In the genomic region with DNA sequence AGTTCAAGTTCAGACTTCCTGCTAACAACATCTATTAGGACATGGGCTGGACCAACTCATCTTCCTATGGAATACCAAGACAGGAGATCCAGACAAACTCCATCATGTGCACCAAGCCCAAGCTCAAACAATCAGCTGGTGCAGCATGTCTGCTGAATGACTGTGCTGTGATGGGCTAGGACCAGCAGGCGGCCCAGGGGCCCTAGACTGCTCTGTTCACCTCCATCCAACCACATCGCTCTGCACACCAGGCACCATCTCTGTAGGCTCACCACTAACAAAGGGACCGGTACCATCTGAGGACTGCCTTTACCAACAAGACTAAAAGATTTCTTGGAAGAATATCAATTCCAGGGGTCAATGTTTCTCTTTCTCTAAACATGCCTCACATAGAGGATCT, we compare ENCODE assay signal across 17 cellular contexts. TPM values are rescaled to one million over a fixed set of nuclear protein-coding genes. Genes with fewer than 3 reads are reported as not detected.
DNase-seq lines count a peak whose midpoint lies in the region; ATAC-seq, FAIRE-seq and TF ChIP-seq lines count a peak whose summit lies in the region.
"Had no signal": no experiment of that assay in that cellular context is flagged by ENCODE, and none has a peak within 500 bp of the region (broad histone marks: within the 10 kb centered on the region; RNA-seq: fewer than 3 reads in every experiment).

No MANE protein-coding gene starts in this region.

- H3K9ac ChIP-seq in Loucy (ENCODE audit: low read depth, low read length, poor library complexity, severe bottlenecking) (no peak overlapping the region), K562 (ENCODE audit: insufficient read depth in 1 of 2, low read depth in 2 of 2, low read length in 2 of 2) (no peak overlapping the region), stomach smooth muscle (ENCODE audit: low read length in 2 of 2) (no peak overlapping the region)

- H3K79me2 ChIP-seq in Loucy (ENCODE audit: insufficient read depth, low read length) (peaks cover 100% of the 10 kb centered on the region), K562 (ENCODE audit: control insufficient read depth, insufficient read depth, low read length) (peaks cover 83% of the 10 kb centered on the region)

- H3K27me3 Mint-ChIP-seq in activated T-cell treated with anti-CD3 and anti-CD28 coated beads, Interleukin-2, amount 50 U/mL, for 24 hours, result no peaks in the 10 kb centered on the region
- H3K27me3 Mint-ChIP-seq in activated T-cell treated with anti-CD3 and anti-CD28 coated beads, Interleukin-2, amount 50 U/mL, for 72 hours (ENCODE audit: low read depth), result no peaks in the 10 kb centered on the region

- CTCF ChIA-PET in K562 (lab: Yijun Ruan, JAX; ENCODE audit: low intra/inter-chr PET ratio), result no interaction called here

- no peaks in the 10 kb centered on the region for H3K9me2 ChIP-seq in Loucy (replicated peaks; ENCODE audit: low read depth, low read length)

- peaks cover 75% of the 10 kb centered on the region for H3K4me1 Mint-ChIP-seq in activated T-cell treated with anti-CD3 and anti-CD28 coated beads, Interleukin-2, amount 50 U/mL, for 24 hours (ENCODE audit: low read depth)
- peaks cover 70% of the 10 kb centered on the region for H3K4me1 Mint-ChIP-seq in activated T-cell treated with anti-CD3 and anti-CD28 coated beads, Interleukin-2, amount 50 U/mL, for 72 hours (ENCODE audit: low read depth)

- peaks cover 45% of the 10 kb centered on the region for H3K4me1 ChIP-seq in Loucy (ENCODE audit: insufficient read depth, low read length, poor library complexity, severe bottlenecking)
- H3K4me1 ChIP-seq in K562 (replicated peaks in 1 of 2; ENCODE audit: control insufficient read depth in 2 of 2, insufficient read depth in 2 of 2, low read length in 2 of 2), result peaks cover 0 to 14% of the 10 kb centered on the region in 2 experiments; a peak in 2 of 5 replicates
- H3K4me1 ChIP-seq in stomach smooth muscle (ENCODE audit: control insufficient read depth, insufficient read depth, low read length), result peaks cover 67% of the 10 kb centered on the region

- no peak for TF ChIP-seq RAD21 in K562 (CRISPR knock-in tag; conservative IDR thresholded peaks at IDR 0.05 in 1 of 2, IDR thresholded peaks at IDR 0.05 in 1 of 2)

- POLR2A ChIA-PET in K562 (lab: Yijun Ruan, JAX), result interaction anchor here (0.6 to 2.5 kb wide), 3 partner anchors 9 to 19 kb away, joined by 3 to 10 read pairs (median 3); no protein-coding TSS in a partner anchor

- H3K9me1 ChIP-seq in K562 (ENCODE audit: control insufficient read depth, insufficient read depth, low read length), result peaks cover 4% of the 10 kb centered on the region

- intact Hi-C loops in K562 (cut with micrococcal nuclease), result no loop called here

- DNase-seq in activated T-cell treated with anti-CD3 and anti-CD28 coated beads, Interleukin-2, amount 50 U/mL, for 24 hours, result no peak
- DNase-seq in activated T-cell treated with anti-CD3 and anti-CD28 coated beads, Interleukin-2, amount 50 U/mL, for 72 hours, result no peak
- DNase-seq in K562 (ENCODE audit: extremely low read depth in 1 of 4, low spot score in 3 of 4) (no peak), RKO (ENCODE audit: low spot score) (no peak), NCI-H146 (lab: John Stamatoyannopoulos, UW) (no peak)
- DNase-seq in activated CD8-positive, alpha-beta memory T cell treated with anti-CD3 and anti-CD28 coated beads, Interleukin-2, amount 50 U/mL, for 4 hours, result no peak
- DNase-seq: DND-41, Karpas-422, NCI-H1105 treated with DMSO at 0.1 percent for 48 hours, NCI-H187 treated with DMSO at 0.1 percent for 48 hours, NCI-H2171 treated with DMSO at 0.1 percent for 48 hours, NCI-H510A, Peyer's patch, SHP77 treated with DMSO at 0.1 percent for 48 hours had no signal

- no TSS peak for BruUV-seq in K562 (replicated peaks; lab: Mats Ljungman, UMichigan)

- no peak for FAIRE-seq in K562 (lab: Jason Lieb, UNC)

- H3K9me3 ChIP-seq in Loucy (ENCODE audit: insufficient read depth, low read depth, low read length), result no peaks in the 10 kb centered on the region
- H3K9me3 ChIP-seq in K562 (replicated peaks; ENCODE audit: control insufficient read depth, insufficient read depth, low read depth, low read length), result no peaks in the 10 kb centered on the region
- no peaks in the 10 kb centered on the region for H3K9me3 ChIP-seq in stomach smooth muscle (ENCODE audit: control insufficient read depth in 2 of 2, low read length in 2 of 2)
- H3K9me3 ChIP-seq: Peyer's patch had no signal

- H3K36me3 ChIP-seq in Loucy (ENCODE audit: insufficient read depth, low read length), result peaks cover 74% of the 10 kb centered on the region
- peaks cover 50% of the 10 kb centered on the region; the same call in 2 of the 3 replicates for H3K36me3 ChIP-seq in K562 (ENCODE audit: control insufficient read depth, insufficient read depth, low read length)
- peaks cover 16 to 24% of the 10 kb centered on the region in 2 donors for H3K36me3 ChIP-seq in stomach smooth muscle (ENCODE audit: control insufficient read depth in 2 of 2, insufficient read depth in 2 of 2, low read length in 2 of 2)

- H3K27me3 ChIP-seq in Loucy (ENCODE audit: insufficient read depth, low read length, poor library complexity, severe bottlenecking) (no peaks in the 10 kb centered on the region), K562 (ENCODE audit: control insufficient read depth in 2 of 2, insufficient read depth in 2 of 2, low read length in 2 of 2) (no peaks in the 10 kb centered on the region), stomach smooth muscle (ENCODE audit: control insufficient read depth in 1 of 2, insufficient read depth in 2 of 2, low read length in 2 of 2) (no peaks in the 10 kb centered on the region)
- H3K27me3 ChIP-seq: Peyer's patch had no signal

- no peak for TF ChIP-seq EP300 in K562 (IDR thresholded peaks at IDR 0.05; ENCODE audit: low read length)

- H4K20me1 ChIP-seq in Loucy (ENCODE audit: insufficient read depth, low read length, poor library complexity, severe bottlenecking) (peaks cover 96% of the 10 kb centered on the region), K562 (replicated peaks; ENCODE audit: control insufficient read depth, insufficient read depth, low read length) (peaks cover 4% of the 10 kb centered on the region; the same call in 1 of the 2 replicates)

- H3K36me3 Mint-ChIP-seq in activated T-cell treated with anti-CD3 and anti-CD28 coated beads, Interleukin-2, amount 50 U/mL, for 24 hours (ENCODE audit: low read depth), result peaks cover 88% of the 10 kb centered on the region
- H3K36me3 Mint-ChIP-seq in activated T-cell treated with anti-CD3 and anti-CD28 coated beads, Interleukin-2, amount 50 U/mL, for 72 hours (ENCODE audit: insufficient read depth in 2 of 2), result peaks cover 8 to 19% of the 10 kb centered on the region in 2 donors

- no peak overlapping the region for H3K27ac ChIP-seq in K562 (ENCODE audit: extremely low read depth, low read depth, low read length)
- no peak overlapping the region for H3K27ac ChIP-seq in stomach smooth muscle (ENCODE audit: low read length)
- H3K27ac ChIP-seq: C4-2B, Peyer's patch had no signal

- ATAC-seq in activated T-cell treated with anti-CD3 and anti-CD28 coated beads, Interleukin-2, amount 50 U/mL, for 72 hours (replicated peaks in 1 of 2), result no peak
- peak; percentile 46; the same call in 1 of the 3 replicates for ATAC-seq in K562

- H2AFZ ChIP-seq in Loucy (ENCODE audit: low read length), result no peak overlapping the region
- H2AFZ ChIP-seq in K562 (ENCODE audit: low read depth, low read length), result no peak overlapping the region

- H3K4me2 ChIP-seq in Loucy (ENCODE audit: low read depth, low read length, poor library complexity, severe bottlenecking), result peak overlapping the region; percentile 39
- no peak overlapping the region for H3K4me2 ChIP-seq in K562 (ENCODE audit: insufficient read depth, low read length)

- H3K9me3 Mint-ChIP-seq in activated T-cell treated with anti-CD3 and anti-CD28 coated beads, Interleukin-2, amount 50 U/mL, for 24 hours, result no peaks in the 10 kb centered on the region
- no peaks in the 10 kb centered on the region for H3K9me3 Mint-ChIP-seq in activated T-cell treated with anti-CD3 and anti-CD28 coated beads, Interleukin-2, amount 50 U/mL, for 72 hours

- H3F3A ChIP-seq in Loucy (ENCODE audit: low read depth), result no peaks in the 10 kb centered on the region

- no peak for TF ChIP-seq POLR2A in K562 (conservative IDR thresholded peaks at IDR 0.05)

- no peak overlapping the region for H3K4me3 ChIP-seq in Loucy (ENCODE audit: low read length, poor library complexity, severe bottlenecking)
- no peak overlapping the region for H3K4me3 ChIP-seq in K562
- H3K4me3 ChIP-seq in stomach smooth muscle (ENCODE audit: low read length in 2 of 2), result peak overlapping the region; percentile 15 to 23
- H3K4me3 ChIP-seq: Peyer's patch had no signal

- TF ChIP-seq CTCF in Loucy (conservative IDR thresholded peaks at IDR 0.05; ENCODE audit: low read length) (no peak; the same call in 1 of the 2 replicates), K562 (IDR thresholded peaks at IDR 0.05 in 2 of 3, conservative IDR thresholded peaks at IDR 0.05 in 1 of 3; ENCODE audit: insufficient read depth in 2 of 3, low read depth in 1 of 3, low read length in 3 of 3) (no peak)

- no peak overlapping the region for H3K4me3 Mint-ChIP-seq in activated T-cell treated with anti-CD3 and anti-CD28 coated beads, Interleukin-2, amount 50 U/mL, for 24 hours
- no peak overlapping the region for H3K4me3 Mint-ChIP-seq in activated T-cell treated with anti-CD3 and anti-CD28 coated beads, Interleukin-2, amount 50 U/mL, for 72 hours

- peak overlapping the region; percentile 7 for H3K27ac Mint-ChIP-seq in activated T-cell treated with anti-CD3 and anti-CD28 coated beads, Interleukin-2, amount 50 U/mL, for 24 hours
- no peak overlapping the region for H3K27ac Mint-ChIP-seq in activated T-cell treated with anti-CD3 and anti-CD28 coated beads, Interleukin-2, amount 50 U/mL, for 72 hours

- in situ Hi-C loops in K562 (cut with MboI), result no loop called here

- 88% methylated on average over 2 of the region's 3 CpGs for WGBS in K562 (ENCODE audit: insufficient coverage, low coverage, missing lambda C conversion rate)

RNA-seq across cellular contexts. Expression of gene BRD1, which starts 10.3 kb away (rescaled TPM):
- 10 to 100 TPM; 42.3 to 43.4 TPM for total RNA-seq in activated T-cell treated with anti-CD3 and anti-CD28 coated beads, Interleukin-2, amount 50 U/mL, for 72 hours
- total RNA-seq in K562 (2011; cell fraction: chromatin; rRNA removed; ENCODE audit: low replicate concordance), result 34.4 and 58.3 TPM in 2 replicates
- total RNA-seq in K562 (2011; cell fraction: nucleolus; rRNA removed), result 28.7 and 34.9 TPM in 2 replicates
- total RNA-seq in K562 (2011; cell fraction: nucleoplasm; rRNA removed), result 20.9 and 28.2 TPM in 2 replicates
- total RNA-seq in K562 (2014; rRNA removed) (10.4 and 12.2 TPM in 2 replicates), K562 (2014; rRNA removed; fragmentation: Illumina TruSeq; extraction: Trizol) (5.3 and 7.4 TPM in 2 replicates), K562 (2015; rRNA removed; fragmentation: Illumina TruSeq; extraction: Trizol) (7.2 and 7.5 TPM in 2 replicates), K562 (2021) (14.1 and 17.6 TPM in 2 replicates)
- polyA plus RNA-seq in K562 (2011; rRNA removed) (2.4 and 2.5 TPM in 2 replicates), K562 (2014; fragmentation: Illumina TruSeq; extraction: Trizol) (5.5 and 8.7 TPM in 2 replicates), K562 (2014; fragmentation: Nextera tagmentation; extraction: Ambion mirVana) (under 1 TPM; 0.42 to 0.63 TPM), K562 (2014; rRNA removed) (8.4 and 9.9 TPM in 2 replicates)
- 1.9 and 2.0 TPM in 2 replicates for polyA plus RNA-seq in K562 (2011; cell fraction: cytosol; rRNA removed)
- 11.7 and 17.8 TPM in 2 replicates for polyA plus RNA-seq in K562 (2011; cell fraction: nucleus; rRNA removed)
- 8.5 and 10.4 TPM in 2 replicates for polyA plus RNA-seq in K562 (2012)
- 3.2 and 4.2 TPM in 2 replicates for polyA minus RNA-seq in K562 (2011; rRNA and poly(A)+ RNA removed)
- 5.6 and 8.6 TPM in 2 replicates for polyA minus RNA-seq in K562 (2011; cell fraction: cytosol; rRNA and poly(A)+ RNA removed)
- polyA minus RNA-seq in K562 (2011; cell fraction: nucleus; rRNA and poly(A)+ RNA removed), result 10.8 and 11.2 TPM in 2 replicates

RNA-seq across cellular contexts. Expression of gene ZBED4, which starts 36.3 kb away (rescaled TPM):
- 10 to 100 TPM; 22.3 to 23.6 TPM for total RNA-seq in activated T-cell treated with anti-CD3 and anti-CD28 coated beads, Interleukin-2, amount 50 U/mL, for 72 hours
- 25.1 and 25.4 TPM in 2 replicates for total RNA-seq in K562 (2011; cell fraction: chromatin; rRNA removed; ENCODE audit: low replicate concordance)
- total RNA-seq in K562 (2011; cell fraction: nucleolus; rRNA removed), result 15.5 and 19.3 TPM in 2 replicates
- 18.1 and 18.4 TPM in 2 replicates for total RNA-seq in K562 (2011; cell fraction: nucleoplasm; rRNA removed)
- 8.1 and 11.0 TPM in 2 replicates for total RNA-seq in K562 (2014; rRNA removed)
- 6.3 and 6.9 TPM in 2 replicates for total RNA-seq in K562 (2014; rRNA removed; fragmentation: Illumina TruSeq; extraction: Trizol)
- 7.3 and 7.4 TPM in 2 replicates for total RNA-seq in K562 (2015; rRNA removed; fragmentation: Illumina TruSeq; extraction: Trizol)
- 16.0 and 16.8 TPM in 2 replicates for total RNA-seq in K562 (2021)
- polyA plus RNA-seq in K562 (2011; rRNA removed), result 3.8 and 4.5 TPM in 2 replicates
- polyA plus RNA-seq in K562 (2011; cell fraction: cytosol; rRNA removed), result 4.1 and 4.8 TPM in 2 replicates
- 6.6 and 7.8 TPM in 2 replicates for polyA plus RNA-seq in K562 (2011; cell fraction: nucleus; rRNA removed)
- 9.9 and 10.0 TPM in 2 replicates for polyA plus RNA-seq in K562 (2012)
- polyA plus RNA-seq in K562 (2014; fragmentation: Illumina TruSeq; extraction: Trizol), result 12.2 and 13.2 TPM in 2 replicates
- 1 to 10 TPM; 1.5 to 1.6 TPM for polyA plus RNA-seq in K562 (2014; fragmentation: Nextera tagmentation; extraction: Ambion mirVana)
- polyA plus RNA-seq in K562 (2014; rRNA removed), result 7.6 and 7.8 TPM in 2 replicates
- polyA minus RNA-seq in K562 (2011; rRNA and poly(A)+ RNA removed), result 5.3 and 6.0 TPM in 2 replicates
- polyA minus RNA-seq in K562 (2011; cell fraction: cytosol; rRNA and poly(A)+ RNA removed), result 10.0 and 11.0 TPM in 2 replicates
- polyA minus RNA-seq in K562 (2011; cell fraction: nucleus; rRNA and poly(A)+ RNA removed), result 3.5 and 5.0 TPM in 2 replicates

Comparison
In these comparisons a context has a peak if more than half of its experiments do, and no peak if none do; other contexts are left out.
1. H3K4me3 ChIP-seq: peak in stomach smooth muscle (2 of 2); none in Loucy (single experiment) and K562 (single experiment).